ENCODE assay signal across 1 cellular context in the genomic region with DNA sequence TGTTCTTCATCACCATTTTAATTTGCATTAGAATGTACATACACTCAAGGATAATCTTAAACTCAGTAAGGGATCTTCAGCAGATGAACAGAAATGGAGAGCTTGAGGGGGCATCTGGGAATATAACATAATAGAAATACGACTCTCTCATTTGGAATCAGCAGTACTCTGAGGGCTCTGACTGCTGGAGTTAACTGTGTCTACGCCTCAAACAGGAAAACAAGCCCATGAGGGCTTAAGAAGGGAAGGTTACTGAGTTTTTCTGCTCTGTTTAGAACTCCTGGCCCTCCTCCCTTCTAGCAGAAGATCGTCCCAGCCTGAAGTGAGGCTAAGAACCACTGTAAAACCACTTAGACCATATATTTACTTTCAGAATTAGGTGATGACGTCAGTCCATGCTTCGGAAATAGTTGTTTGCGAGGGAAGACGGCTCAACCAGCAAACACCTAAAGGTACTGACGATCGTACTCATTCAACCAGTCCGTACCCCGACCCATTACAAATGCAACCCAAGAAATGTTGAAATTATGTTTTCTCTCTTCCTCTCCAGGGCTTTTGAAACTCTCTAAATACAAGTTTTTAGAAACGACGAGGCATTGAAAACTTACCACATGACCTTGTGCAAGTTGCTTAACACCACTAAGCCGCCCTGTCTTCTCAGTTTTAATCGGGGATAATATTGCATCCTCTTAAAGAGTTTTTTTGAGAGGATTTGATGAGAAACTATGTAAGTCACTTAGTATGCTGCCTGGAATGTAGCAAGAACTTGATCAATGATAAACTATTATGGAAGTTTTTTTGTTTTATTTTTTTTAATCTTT.
TF ChIP-seq lines count a peak whose summit lies in the region.

No MANE protein-coding gene starts in this region.

TF ChIP-seq in H1, 55 proteins besides CTCF, POLR2A, EP300 and RAD21:
- TF ChIP-seq SIRT6 (IDR thresholded peaks at IDR 0.05; ENCODE audit: low read length): no peak
- TF ChIP-seq PHF8 (conservative IDR thresholded peaks at IDR 0.05; ENCODE audit: low read depth, low read length): no peak
- TF ChIP-seq, protein P1, sequence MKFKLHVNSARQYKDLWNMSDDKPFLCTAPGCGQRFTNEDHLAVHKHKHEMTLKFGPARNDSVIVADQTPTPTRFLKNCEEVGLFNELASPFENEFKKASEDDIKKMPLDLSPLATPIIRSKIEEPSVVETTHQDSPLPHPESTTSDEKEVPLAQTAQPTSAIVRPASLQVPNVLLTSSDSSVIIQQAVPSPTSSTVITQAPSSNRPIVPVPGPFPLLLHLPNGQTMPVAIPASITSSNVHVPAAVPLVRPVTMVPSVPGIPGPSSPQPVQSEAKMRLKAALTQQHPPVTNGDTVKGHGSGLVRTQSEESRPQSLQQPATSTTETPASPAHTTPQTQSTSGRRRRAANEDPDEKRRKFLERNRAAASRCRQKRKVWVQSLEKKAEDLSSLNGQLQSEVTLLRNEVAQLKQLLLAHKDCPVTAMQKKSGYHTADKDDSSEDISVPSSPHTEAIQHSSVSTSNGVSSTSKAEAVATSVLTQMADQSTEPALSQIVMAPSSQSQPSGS (IDR thresholded peaks at IDR 0.05; ENCODE audit: low read length): peak; percentile 43; the same call in 1 of the 2 replicates
- no peak for TF ChIP-seq CHD1 (IDR thresholded peaks at IDR 0.05; ENCODE audit: low read depth, low read length)
- TF ChIP-seq SP1 (IDR thresholded peaks at IDR 0.05; ENCODE audit: low read depth, low read length): 0 out of 2 replicates have a peak, but pooled peaks have one; percentile 9
- no peak for TF ChIP-seq EGR1 (IDR thresholded peaks at IDR 0.05; ENCODE audit: borderline replicate concordance, low read depth, low read length)
- TF ChIP-seq NANOG (IDR thresholded peaks at IDR 0.05; ENCODE audit: insufficient read depth, low read depth, low read length, poor library complexity, severe bottlenecking): peak; percentile 17
- TF ChIP-seq EZH2 (IDR thresholded peaks at IDR 0.05; ENCODE audit: low read depth, low read length, severe bottlenecking): no peak
- TF ChIP-seq BCL11A (IDR thresholded peaks at IDR 0.05; ENCODE audit: low read depth in 2 of 2, low read length in 2 of 2): no peak
